Comparison of ENCODE assay signal across 1 cellular context in genomic region chr7:42244828-42245227, GRCh38.
TF ChIP-seq lines count a peak whose summit lies in the region.

No MANE protein-coding gene starts in this region.

TF ChIP-seq in GM23338, 12 proteins besides CTCF, POLR2A, EP300 and RAD21 (continued from another document):
- no peak for TF ChIP-seq ZNF462 (CRISPR knock-in tag; IDR thresholded peaks at IDR 0.05)
- no peak for TF ChIP-seq CREB1 (CRISPR knock-in tag; IDR thresholded peaks at IDR 0.05; ENCODE audit: low read depth)
- TF ChIP-seq STAT1 (IDR thresholded peaks at IDR 0.05; ENCODE audit: unreplicated experiment) = no peak
- TF ChIP-seq EZH2phosphoT487 (IDR thresholded peaks at IDR 0.05; ENCODE audit: unreplicated experiment) = no peak
- no peak for TF ChIP-seq JUNB (IDR thresholded peaks at IDR 0.05; ENCODE audit: unreplicated experiment)
- no peak for TF ChIP-seq REST (IDR thresholded peaks at IDR 0.05; ENCODE audit: unreplicated experiment)
- TF ChIP-seq EZH2 (IDR thresholded peaks at IDR 0.05; ENCODE audit: low read depth, unreplicated experiment) = no peak
- TF ChIP-seq NANOG (IDR thresholded peaks at IDR 0.05; ENCODE audit: borderline replicate concordance) = no peak
